ENCODE assay signal across 8 cellular contexts in the genomic region with DNA sequence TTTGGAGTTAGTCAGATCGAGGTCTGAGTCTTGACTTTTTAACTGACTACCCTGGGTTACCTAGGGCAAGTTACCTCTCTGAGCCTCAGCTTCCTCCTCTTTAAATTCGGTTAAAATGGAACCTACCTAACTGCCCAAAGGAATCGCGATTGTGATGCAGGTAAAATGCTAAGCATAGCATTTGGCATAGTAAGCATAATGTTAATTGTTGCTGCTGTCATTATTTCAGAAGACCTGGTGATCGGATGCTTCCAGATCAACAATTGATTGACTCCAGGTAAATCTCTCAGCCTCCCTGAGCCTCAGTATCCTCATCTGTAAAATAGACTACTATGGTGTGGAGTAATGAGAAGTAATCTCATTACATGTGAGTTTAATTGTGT. TPM values are rescaled to one million over a fixed set of nuclear protein-coding genes. Genes with fewer than 3 reads are reported as not detected.
DNase-seq lines count a peak whose midpoint lies in the region; ATAC-seq and TF ChIP-seq lines count a peak whose summit lies in the region.

No MANE protein-coding gene starts in this region.

- H3K9me3 ChIP-seq in neural progenitor cell (ENCODE audit: low read depth), result no peaks in the 10 kb centered on the region

- DNase-seq in CD14-positive monocyte (ENCODE audit: low spot score) (no peak), NB4 (ENCODE audit: low read depth) (no peak), neural progenitor cell (ENCODE audit: low spot score) (no peak), midbrain (lab: John Stamatoyannopoulos, UW) (no peak)
- no peak for DNase-seq in effector memory CD8-positive, alpha-beta T cell
- no peak for DNase-seq in effector CD8-positive, alpha-beta T cell (lab: John Stamatoyannopoulos, UW)

- no peak for TF ChIP-seq POLR2A in NB4 (IDR thresholded peaks at IDR 0.05; ENCODE audit: extremely low read depth, insufficient read length)

- H3K27me3 Mint-ChIP-seq in CD14-positive monocyte (ENCODE audit: low read depth in 3 of 3) (peaks cover 1 to 13% (median 6%) of the 10 kb centered on the region in 3 donors), neural progenitor cell (ENCODE audit: insufficient read depth, low read depth) (peaks cover 49% of the 10 kb centered on the region)
- peaks cover 0 to 7% of the 10 kb centered on the region in 2 donors for H3K27me3 Mint-ChIP-seq in effector memory CD8-positive, alpha-beta T cell

- peak; percentile 3 for ATAC-seq in effector memory CD8-positive, alpha-beta T cell (replicated peaks)
- ATAC-seq in GM21737 (IDR thresholded peaks at IDR 0.05; ENCODE audit: unreplicated experiment), result no peak
- ATAC-seq in GM18517 (IDR thresholded peaks at IDR 0.05; ENCODE audit: unreplicated experiment), result no peak

- intact Hi-C loops in CD14-positive monocyte (cut with micrococcal nuclease), result loop anchor here in 1 of 2 donors (5.0 kb wide), 1 partner anchor 39 kb away; no protein-coding TSS in a partner anchor

- peaks cover 16% of the 10 kb centered on the region for H3K4me1 ChIP-seq in neural progenitor cell

- H2AFZ ChIP-seq in neural progenitor cell (replicated peaks), result peak overlapping the region; percentile 91

- H3K4me3 Mint-ChIP-seq in CD14-positive monocyte (peak overlapping the region; percentile 99), neural progenitor cell (peak overlapping the region; percentile 91)
- peak overlapping the region; percentile 93 to 99 for H3K4me3 Mint-ChIP-seq in effector memory CD8-positive, alpha-beta T cell

- TF ChIP-seq CTCF in CD14-positive monocyte (IDR thresholded peaks at IDR 0.05) (no peak), NB4 (IDR thresholded peaks at IDR 0.05; ENCODE audit: low read depth, low read length) (no peak), neural progenitor cell (IDR thresholded peaks at IDR 0.05) (no peak)

- peaks cover 26% of the 10 kb centered on the region for H3F3A ChIP-seq in neural progenitor cell (ENCODE audit: low read depth)

- H3K9ac ChIP-seq in neural progenitor cell, result no peak overlapping the region

- peak overlapping the region; percentile 89 for H3K4me2 ChIP-seq in neural progenitor cell

- peak overlapping the region; percentile 91 for H3K4me3 ChIP-seq in NB4 (ENCODE audit: low read depth, low read length)
- H3K4me3 ChIP-seq in neural progenitor cell, result peak overlapping the region; percentile 59

- peaks cover 65% of the 10 kb centered on the region for H3K27me3 ChIP-seq in neural progenitor cell

- H3K36me3 Mint-ChIP-seq in CD14-positive monocyte (peaks cover 0 to 3% of the 10 kb centered on the region in 2 donors), neural progenitor cell (no peaks in the 10 kb centered on the region)
- H3K36me3 Mint-ChIP-seq in effector memory CD8-positive, alpha-beta T cell (ENCODE audit: insufficient read depth), result peaks cover 2% of the 10 kb centered on the region

- no peak overlapping the region for H3K27ac ChIP-seq in neural progenitor cell

- H3K4me1 Mint-ChIP-seq in CD14-positive monocyte (peaks cover 26% of the 10 kb centered on the region), neural progenitor cell (peaks cover 10% of the 10 kb centered on the region)
- peaks cover 17 to 26% of the 10 kb centered on the region in 2 donors for H3K4me1 Mint-ChIP-seq in effector memory CD8-positive, alpha-beta T cell (ENCODE audit: low read depth in 2 of 2)

- H3K9me3 Mint-ChIP-seq in CD14-positive monocyte, result peaks cover 0 to 3% (median 0%) of the 10 kb centered on the region in 7 donors
- H3K9me3 Mint-ChIP-seq in effector memory CD8-positive, alpha-beta T cell, result no peaks in the 10 kb centered on the region
- peaks cover 2% of the 10 kb centered on the region for H3K9me3 Mint-ChIP-seq in neural progenitor cell

- H3K27ac Mint-ChIP-seq in CD14-positive monocyte (peak overlapping the region in 2 of 7 donors; percentile 27 to 40), neural progenitor cell (no peak overlapping the region)
- peak overlapping the region; percentile 91 to 93 for H3K27ac Mint-ChIP-seq in effector memory CD8-positive, alpha-beta T cell

- H3K79me2 ChIP-seq in neural progenitor cell (ENCODE audit: low read depth), result no peaks in the 10 kb centered on the region

- peaks cover 15% of the 10 kb centered on the region for H4K20me1 ChIP-seq in neural progenitor cell (ENCODE audit: low read depth)

- H3K36me3 ChIP-seq in neural progenitor cell, result no peaks in the 10 kb centered on the region

RNA-seq across cellular contexts. Expression of a gene that starts 0.6 kb away (rescaled TPM):
- 1 to 10 TPM; 5.4 to 5.8 TPM for polyA plus RNA-seq in CD14-positive monocyte
- total RNA-seq in neural progenitor cell (ENCODE audit: low replicate concordance), result 0.99 and 1.5 TPM in 2 replicates

RNA-seq across cellular contexts. Expression of a gene that starts 14.5 kb away (rescaled TPM):
- polyA plus RNA-seq in CD14-positive monocyte, result 10 to 100 TPM; 58.3 to 62.1 TPM
- total RNA-seq in neural progenitor cell (ENCODE audit: low replicate concordance), result 19.1 and 21.9 TPM in 2 replicates

RNA-seq across cellular contexts. Expression of a gene that starts 21.3 kb away (rescaled TPM):
- polyA plus RNA-seq in CD14-positive monocyte, result not detected
- total RNA-seq in neural progenitor cell (ENCODE audit: low replicate concordance), result 0.28 TPM in 1 of 2 replicates, not detected in the other

RNA-seq across cellular contexts. Expression of a gene that starts 51.4 kb away (rescaled TPM):
- 100 to 1,000 TPM; 268 to 284 TPM for polyA plus RNA-seq in CD14-positive monocyte
- total RNA-seq in neural progenitor cell (ENCODE audit: low replicate concordance), result 76.2 and 112 TPM in 2 replicates

RNA-seq across cellular contexts. Expression of a gene that starts 55.7 kb away (rescaled TPM):
- polyA plus RNA-seq in CD14-positive monocyte, result under 1 TPM; 0.40 to 0.53 TPM
- total RNA-seq in neural progenitor cell (ENCODE audit: low replicate concordance), result 0.13 and 1.9 TPM in 2 replicates
